In the genomic region with DNA sequence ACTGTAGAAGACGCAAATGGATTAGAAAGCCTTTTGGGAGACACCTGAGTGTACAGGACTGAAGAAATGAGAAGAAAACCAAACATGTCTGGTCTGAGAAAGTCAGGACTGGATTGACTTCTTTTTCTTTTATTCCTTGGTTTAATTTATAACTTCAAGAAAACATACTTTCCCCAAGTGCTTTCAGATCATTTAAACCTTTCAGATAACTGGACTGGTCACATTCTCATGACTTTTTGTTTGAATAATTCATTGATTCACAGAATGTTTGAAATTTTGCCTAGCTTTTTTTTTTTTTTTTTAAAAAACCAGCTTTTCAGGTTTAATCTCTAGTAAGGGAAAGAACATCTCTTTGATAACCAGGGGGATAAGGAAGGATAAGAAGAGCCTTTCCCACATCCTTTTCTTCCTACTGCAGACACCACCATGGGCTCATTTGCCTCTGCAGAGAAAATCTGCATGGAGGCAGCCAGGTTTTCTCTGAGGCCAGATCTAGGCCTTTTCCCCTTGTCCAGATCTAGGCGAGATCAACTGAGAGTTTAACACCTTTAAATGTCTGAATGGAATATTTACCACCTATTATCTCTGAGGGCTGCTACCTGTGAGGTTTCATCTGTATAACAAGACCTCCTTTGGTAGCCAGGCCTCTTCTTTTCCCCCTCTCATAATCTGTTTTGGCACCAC, we compare ENCODE assay signal across 24 cellular contexts. TPM values are rescaled to one million over a fixed set of nuclear protein-coding genes. Genes with fewer than 3 reads are reported as not detected.
"Had no signal": no experiment of that assay in that cellular context is flagged by ENCODE, and none has a peak within 500 bp of the region (broad histone marks: within the 10 kb centered on the region; RNA-seq: fewer than 3 reads in every experiment).

No MANE protein-coding gene starts in this region.

- H3K27ac Mint-ChIP-seq: effector memory CD8-positive, alpha-beta T cell; naive thymus-derived CD4-positive, alpha-beta T cell; stimulated activated memory B cell treated with anti-CD40 and anti-IgM and Interleukin-4, amounts not matched to agents 10 μg/mL and 1 μg/mL and 100 μg/mL, for 72 hours had no signal

- ATAC-seq: effector memory CD8-positive, alpha-beta T cell; left ventricle myocardium superior; lower lobe of right lung; naive thymus-derived CD4-positive, alpha-beta T cell; sciatic nerve; stimulated activated memory B cell treated with anti-CD40 and anti-IgM and Interleukin-4, amounts not matched to agents 10 μg/mL and 1 μg/mL and 100 μg/mL, for 72 hours; stimulated activated naive CD8-positive, alpha-beta T cell treated with anti-CD3 and anti-CD28 coated beads, Interleukin-15, Interleukin-2, amounts not matched to agents 100 U/mL and 50 U/mL, for 24 hours; upper lobe of right lung had no signal

- H3K27me3 ChIP-seq: ovary, right atrium auricular region, testis, tibial artery, upper lobe of right lung, vagina had no signal

- FAIRE-seq: frontal cortex, keratinocyte had no signal

- H3K4me3 Mint-ChIP-seq: effector memory CD8-positive, alpha-beta T cell; naive thymus-derived CD4-positive, alpha-beta T cell; stimulated activated memory B cell treated with anti-CD40 and anti-IgM and Interleukin-4, amounts not matched to agents 10 μg/mL and 1 μg/mL and 100 μg/mL, for 72 hours had no signal

- H3K27ac ChIP-seq: lower lobe of right lung, ovary, right atrium auricular region, testis, tibial artery, upper lobe of right lung, vagina had no signal

- H3K27me3 Mint-ChIP-seq: stimulated activated memory B cell treated with anti-CD40 and anti-IgM and Interleukin-4, amounts not matched to agents 10 μg/mL and 1 μg/mL and 100 μg/mL, for 72 hours had no signal

- H3K9me3 ChIP-seq: lower lobe of right lung, ovary, right atrium auricular region, testis, tibial artery, upper lobe of right lung, vagina had no signal

- H3K4me2 ChIP-seq: smooth muscle cell had no signal

- DNase-seq: cerebellar nuclear complex; cortex of kidney; effector memory CD8-positive, alpha-beta T cell; left ventricle myocardium superior; lower lobe of right lung; naive thymus-derived CD4-positive, alpha-beta T cell; occipital lobe; ovary; stimulated activated CD4-positive, alpha-beta T cell treated with anti-CD3 and anti-CD28 coated beads, Interleukin-2, amount 100 ng/mL, for 24 hours; stimulated activated CD4-positive, alpha-beta T cell treated with anti-CD3 and anti-CD28 coated beads, Interleukin-4, amount 100 ng/mL, for 24 hours; stimulated activated naive CD8-positive, alpha-beta T cell treated with anti-CD3 and anti-CD28 coated beads, Interleukin-15, Interleukin-2, amounts not matched to agents 100 U/mL and 50 U/mL, for 24 hours; substantia nigra; testis; tibial artery; upper lobe of right lung had no signal

- H3K36me3 ChIP-seq: lower lobe of right lung, ovary, right atrium auricular region, tibial artery, upper lobe of right lung, vagina had no signal

- H3K4me1 ChIP-seq: lower lobe of right lung, tibial artery, upper lobe of right lung, vagina had no signal

- H3K4me3 ChIP-seq: lower lobe of right lung, ovary, right atrium auricular region, smooth muscle cell, testis, tibial artery, upper lobe of right lung, vagina had no signal

- H3K36me3 Mint-ChIP-seq: naive thymus-derived CD4-positive, alpha-beta T cell; stimulated activated memory B cell treated with anti-CD40 and anti-IgM and Interleukin-4, amounts not matched to agents 10 μg/mL and 1 μg/mL and 100 μg/mL, for 72 hours had no signal

- H3K9me3 Mint-ChIP-seq: effector memory CD8-positive, alpha-beta T cell; naive thymus-derived CD4-positive, alpha-beta T cell; stimulated activated memory B cell treated with anti-CD40 and anti-IgM and Interleukin-4, amounts not matched to agents 10 μg/mL and 1 μg/mL and 100 μg/mL, for 72 hours had no signal

- H3K4me1 Mint-ChIP-seq: naive thymus-derived CD4-positive, alpha-beta T cell; stimulated activated memory B cell treated with anti-CD40 and anti-IgM and Interleukin-4, amounts not matched to agents 10 μg/mL and 1 μg/mL and 100 μg/mL, for 72 hours had no signal

RNA-seq across cellular contexts. Expression of gene SLC28A3, which starts 44.9 kb away (rescaled TPM):
- total RNA-seq: dermis microvascular lymphatic vessel endothelial cell, frontal cortex, occipital lobe had no signal
- polyA plus RNA-seq: naive thymus-derived CD4-positive, alpha-beta T cell; neural cell had no signal
